Comparison of ENCODE assay signal across 16 cellular contexts in genomic region chr17:31327534-31328526, GRCh38. TPM values are rescaled to one million over a fixed set of nuclear protein-coding genes. Genes with fewer than 3 reads are reported as not detected.
DNase-seq lines count a peak whose midpoint lies in the region; ATAC-seq and TF ChIP-seq lines count a peak whose summit lies in the region.
"Had no signal": no experiment of that assay in that cellular context is flagged by ENCODE, and none has a peak within 500 bp of the region (broad histone marks: within the 10 kb centered on the region; RNA-seq: fewer than 3 reads in every experiment).

No MANE protein-coding gene starts in this region.

- no peaks in the 10 kb centered on the region for H3K27me3 Mint-ChIP-seq in activated T-cell treated with anti-CD3 and anti-CD28 coated beads, Interleukin-2, amount 50 U/mL, for 72 hours (ENCODE audit: low read depth)
- H3K27me3 Mint-ChIP-seq in activated T-helper 2 cell treated with anti-CD3 and anti-CD28 coated beads, Interferon-gamma antibody, Interleukin-2, Interleukin-4, amounts not matched to agents 10 μg/mL and 5 μg/mL and 100 μg/mL, durations not matched to agents 14 hours and 24 hours and 36 hours (ENCODE audit: low read depth): no peaks in the 10 kb centered on the region

- H3K4me3 ChIP-seq in fibroblast of villous mesenchyme (ENCODE audit: low read depth, low read length): no peak overlapping the region
- H3K4me3 ChIP-seq: BLaER1 treated with 17β-estradiol and CSF1 and Interleukin-3, amounts not matched to agents 10 nM and 100 nM had no signal

- no peak for DNase-seq in activated T-cell treated with anti-CD3 and anti-CD28 coated beads, Interleukin-2, amount 50 U/mL, for 72 hours
- no peak for DNase-seq in activated T-cell treated with anti-CD3 and anti-CD28 coated beads for 4 hours
- DNase-seq in activated T-helper 2 cell treated with anti-CD3 and anti-CD28 coated beads, Interferon-gamma antibody, Interleukin-2, Interleukin-4, amounts not matched to agents 10 μg/mL and 5 μg/mL and 100 μg/mL, durations not matched to agents 14 hours and 24 hours and 36 hours (ENCODE audit: low spot score): no peak
- peak; percentile 86 for DNase-seq in fibroblast of villous mesenchyme (ENCODE audit: low read depth)
- peak; percentile 75 for DNase-seq in stromal cell of bone marrow (ENCODE audit: low read depth)
- DNase-seq in activated gamma-delta T cell treated with Interleukin-2 at 50 U/mL for 16 hours: no peak
- no peak for DNase-seq in NCI-H1694 treated with DMSO at 0.1 percent for 48 hours (lab: John Stamatoyannopoulos, UW)
- no peak for DNase-seq in GM13976 (ENCODE audit: low spot score)
- DNase-seq: activated CD4-positive, alpha-beta T cell treated with anti-CD3 and anti-CD28 coated beads, Interleukin-2, amount 50 U/mL, for 4 hours; anterior cingulate cortex; NCI-H2107; Right ventricle myocardium superior had no signal

- peak overlapping the region; percentile 16 to 20 for H3K4me3 Mint-ChIP-seq in activated T-cell treated with anti-CD3 and anti-CD28 coated beads, Interleukin-2, amount 50 U/mL, for 72 hours
- no peak overlapping the region for H3K4me3 Mint-ChIP-seq in activated T-helper 2 cell treated with anti-CD3 and anti-CD28 coated beads, Interferon-gamma antibody, Interleukin-2, Interleukin-4, amounts not matched to agents 10 μg/mL and 5 μg/mL and 100 μg/mL, durations not matched to agents 14 hours and 24 hours and 36 hours (ENCODE audit: low read depth)

- TF ChIP-seq CTCF in fibroblast of villous mesenchyme (IDR thresholded peaks at IDR 0.05; ENCODE audit: insufficient read depth, low read depth, low read length): no peak
- TF ChIP-seq CTCF in GM13976 (IDR thresholded peaks at IDR 0.05; ENCODE audit: borderline replicate concordance, control extremely low read depth, extremely low read depth, insufficient read depth, missing control alignments): no peak

- H3K36me3 Mint-ChIP-seq in activated T-cell treated with anti-CD3 and anti-CD28 coated beads, Interleukin-2, amount 50 U/mL, for 72 hours (ENCODE audit: insufficient read depth in 2 of 2): peaks cover 0 to 3% of the 10 kb centered on the region in 2 donors
- peaks cover 21% of the 10 kb centered on the region for H3K36me3 Mint-ChIP-seq in activated T-helper 2 cell treated with anti-CD3 and anti-CD28 coated beads, Interferon-gamma antibody, Interleukin-2, Interleukin-4, amounts not matched to agents 10 μg/mL and 5 μg/mL and 100 μg/mL, durations not matched to agents 14 hours and 24 hours and 36 hours (ENCODE audit: low read depth)

- H3K9me3 Mint-ChIP-seq in activated T-cell treated with anti-CD3 and anti-CD28 coated beads, Interleukin-2, amount 50 U/mL, for 72 hours: no peaks in the 10 kb centered on the region
- no peaks in the 10 kb centered on the region for H3K9me3 Mint-ChIP-seq in activated T-helper 2 cell treated with anti-CD3 and anti-CD28 coated beads, Interferon-gamma antibody, Interleukin-2, Interleukin-4, amounts not matched to agents 10 μg/mL and 5 μg/mL and 100 μg/mL, durations not matched to agents 14 hours and 24 hours and 36 hours

- H3K4me1 Mint-ChIP-seq in activated T-cell treated with anti-CD3 and anti-CD28 coated beads, Interleukin-2, amount 50 U/mL, for 72 hours (ENCODE audit: low read depth): peaks cover 34% of the 10 kb centered on the region
- H3K4me1 Mint-ChIP-seq in activated T-helper 2 cell treated with anti-CD3 and anti-CD28 coated beads, Interferon-gamma antibody, Interleukin-2, Interleukin-4, amounts not matched to agents 10 μg/mL and 5 μg/mL and 100 μg/mL, durations not matched to agents 14 hours and 24 hours and 36 hours (ENCODE audit: low read depth): peaks cover 31% of the 10 kb centered on the region

- peak overlapping the region; percentile 50 for H3K27ac Mint-ChIP-seq in activated T-cell treated with anti-CD3 and anti-CD28 coated beads, Interleukin-2, amount 50 U/mL, for 72 hours
- peak overlapping the region; percentile 34 for H3K27ac Mint-ChIP-seq in activated T-helper 2 cell treated with anti-CD3 and anti-CD28 coated beads, Interferon-gamma antibody, Interleukin-2, Interleukin-4, amounts not matched to agents 10 μg/mL and 5 μg/mL and 100 μg/mL, durations not matched to agents 14 hours and 24 hours and 36 hours

- in situ Hi-C loops in GM13976 (cut with MboI; ENCODE audit: low sequenced_read_pairs, unreplicated experiment): no loop called here

- intact Hi-C loops in activated T-helper 2 cell treated with anti-CD3 and anti-CD28 coated beads, Interferon-gamma antibody, Interleukin-2, Interleukin-4, amounts not matched to agents 10 μg/mL and 5 μg/mL and 100 μg/mL, durations not matched to agents 14 hours and 24 hours and 36 hours (cut with micrococcal nuclease): loop anchor here (10.0 kb wide), 1 partner anchor 233 kb away; the partner anchor contains the start of gene NF1

- ATAC-seq in activated T-cell treated with anti-CD3 and anti-CD28 coated beads, Interleukin-2, amount 50 U/mL, for 72 hours (replicated peaks in 1 of 2): no peak
- ATAC-seq: sciatic nerve had no signal

RNA-seq across cellular contexts. Expression of gene EVI2A, which starts 6.4 kb away (rescaled TPM):
- total RNA-seq in activated T-cell treated with anti-CD3 and anti-CD28 coated beads, Interleukin-2, amount 50 U/mL, for 72 hours: 10 to 100 TPM; 31.9 to 39.3 TPM
- 18.6 and 20.7 TPM in 2 replicates for total RNA-seq in activated T-helper 2 cell treated with anti-CD3 and anti-CD28 coated beads, Interferon-gamma antibody, Interleukin-2, Interleukin-4, amounts not matched to agents 10 μg/mL and 5 μg/mL and 100 μg/mL, durations not matched to agents 14 hours and 24 hours and 36 hours
- total RNA-seq in fibroblast of villous mesenchyme: 0.32 and 0.43 TPM in 2 replicates
- total RNA-seq: HT-29 had no signal

RNA-seq across cellular contexts. Expression of gene EVI2B, which starts 14.0 kb away (rescaled TPM):
- total RNA-seq in activated T-cell treated with anti-CD3 and anti-CD28 coated beads, Interleukin-2, amount 50 U/mL, for 72 hours: 10 to 100 TPM; 28.0 to 37.3 TPM
- 13.0 and 13.9 TPM in 2 replicates for total RNA-seq in activated T-helper 2 cell treated with anti-CD3 and anti-CD28 coated beads, Interferon-gamma antibody, Interleukin-2, Interleukin-4, amounts not matched to agents 10 μg/mL and 5 μg/mL and 100 μg/mL, durations not matched to agents 14 hours and 24 hours and 36 hours
- total RNA-seq in fibroblast of villous mesenchyme: under 0.01 TPM in 2 replicates
- total RNA-seq: frontal cortex, HT-29 had no signal

RNA-seq across cellular contexts. Expression of gene OMG, which starts 30.8 kb away (rescaled TPM):
- total RNA-seq in activated T-cell treated with anti-CD3 and anti-CD28 coated beads, Interleukin-2, amount 50 U/mL, for 72 hours: 1 to 10 TPM in 1 of 2 donors, under 1 TPM in 1; 0.42 to 1.1 TPM
- total RNA-seq in activated T-helper 2 cell treated with anti-CD3 and anti-CD28 coated beads, Interferon-gamma antibody, Interleukin-2, Interleukin-4, amounts not matched to agents 10 μg/mL and 5 μg/mL and 100 μg/mL, durations not matched to agents 14 hours and 24 hours and 36 hours: 0.11 and 0.16 TPM in 2 replicates
- total RNA-seq in fibroblast of villous mesenchyme: 0.43 TPM in 1 of 2 replicates, not detected in the other
- total RNA-seq: HT-29, Right ventricle myocardium superior had no signal

Comparison
In these comparisons a context has a peak if more than half of its experiments do, and no peak if none do; other contexts are left out.
1. DNase-seq: peak in fibroblast of villous mesenchyme (single experiment) and stromal cell of bone marrow (single experiment); none in activated T-cell treated with anti-CD3 and anti-CD28 coated beads, Interleukin-2, amount 50 U/mL, for 72 hours (0 of 2), activated T-cell treated with anti-CD3 and anti-CD28 coated beads for 4 hours (single experiment), activated T-helper 2 cell treated with anti-CD3 and anti-CD28 coated beads, Interferon-gamma antibody, Interleukin-2, Interleukin-4, amounts not matched to agents 10 μg/mL and 5 μg/mL and 100 μg/mL, durations not matched to agents 14 hours and 24 hours and 36 hours (single experiment), activated gamma-delta T cell treated with Interleukin-2 at 50 U/mL for 16 hours (single experiment), NCI-H1694 treated with DMSO at 0.1 percent for 48 hours (single experiment) and GM13976 (single experiment).
2. RNA of gene EVI2A, which starts 6.4 kb away (total RNA-seq): 31.9 to 39.3 TPM in activated T-cell treated with anti-CD3 and anti-CD28 coated beads, Interleukin-2, amount 50 U/mL, for 72 hours and 18.6 to 20.7 TPM in activated T-helper 2 cell treated with anti-CD3 and anti-CD28 coated beads, Interferon-gamma antibody, Interleukin-2, Interleukin-4, amounts not matched to agents 10 μg/mL and 5 μg/mL and 100 μg/mL, durations not matched to agents 14 hours and 24 hours and 36 hours; 0.32 to 0.43 TPM in fibroblast of villous mesenchyme; every median in the first group is over 10 times any median in the second.
3. RNA of gene EVI2B, which starts 14.0 kb away (total RNA-seq): 28.0 to 37.3 TPM in activated T-cell treated with anti-CD3 and anti-CD28 coated beads, Interleukin-2, amount 50 U/mL, for 72 hours and 13.0 to 13.9 TPM in activated T-helper 2 cell treated with anti-CD3 and anti-CD28 coated beads, Interferon-gamma antibody, Interleukin-2, Interleukin-4, amounts not matched to agents 10 μg/mL and 5 μg/mL and 100 μg/mL, durations not matched to agents 14 hours and 24 hours and 36 hours; under 0.01 TPM in fibroblast of villous mesenchyme; every median in the first group is over 10 times any median in the second.